Comparison of ENCODE assay signal across 1 cellular context in the genomic region with DNA sequence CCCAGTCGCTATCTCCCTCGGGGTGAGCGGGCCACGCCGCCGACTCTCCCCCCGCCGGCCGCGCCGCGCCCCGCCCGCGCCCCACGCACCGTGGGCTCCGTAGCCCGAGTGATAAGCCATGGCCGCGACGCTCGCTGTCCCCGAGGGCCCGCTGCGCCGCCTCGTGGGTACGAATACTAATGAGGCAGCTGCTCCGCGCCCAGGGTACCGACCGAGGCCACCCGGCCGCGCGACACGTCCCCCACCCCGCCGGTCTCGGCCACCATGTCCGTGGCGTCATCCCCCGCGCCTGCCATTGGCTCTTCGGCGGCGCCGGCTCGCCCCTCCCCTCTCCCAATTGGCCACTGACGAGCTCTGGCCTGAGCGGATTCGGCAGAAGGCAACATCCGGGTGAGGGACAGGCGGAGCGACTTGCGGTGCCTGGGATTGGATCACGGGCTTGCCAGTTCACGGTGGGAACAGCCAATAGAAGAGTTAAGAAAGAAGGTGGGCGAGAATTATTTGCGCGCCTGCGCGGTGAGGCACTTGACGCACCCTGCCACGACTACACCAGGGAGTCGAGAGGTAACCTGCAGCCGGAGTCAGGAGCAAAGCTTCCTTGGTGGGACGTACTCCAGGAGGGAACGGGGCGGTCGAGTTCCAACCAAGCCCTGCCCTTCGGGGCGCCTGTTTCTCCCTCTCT.
A peak's percentile ranks its signal among the peaks of the same experiment; 100 is the strongest.
TF ChIP-seq lines count a peak whose summit lies in the region.

A gene with protein sequence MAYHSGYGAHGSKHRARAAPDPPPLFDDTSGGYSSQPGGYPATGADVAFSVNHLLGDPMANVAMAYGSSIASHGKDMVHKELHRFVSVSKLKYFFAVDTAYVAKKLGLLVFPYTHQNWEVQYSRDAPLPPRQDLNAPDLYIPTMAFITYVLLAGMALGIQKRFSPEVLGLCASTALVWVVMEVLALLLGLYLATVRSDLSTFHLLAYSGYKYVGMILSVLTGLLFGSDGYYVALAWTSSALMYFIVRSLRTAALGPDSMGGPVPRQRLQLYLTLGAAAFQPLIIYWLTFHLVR (minus strand): TSS at position 278 of the 682 bp plus-strand sequence. CDS start 158 bp downstream, at position 120.

TF ChIP-seq in HepG2, 621 proteins besides CTCF, POLR2A, EP300 and RAD21 (continued from another document and continues in another):
- TF ChIP-seq, protein P1, sequence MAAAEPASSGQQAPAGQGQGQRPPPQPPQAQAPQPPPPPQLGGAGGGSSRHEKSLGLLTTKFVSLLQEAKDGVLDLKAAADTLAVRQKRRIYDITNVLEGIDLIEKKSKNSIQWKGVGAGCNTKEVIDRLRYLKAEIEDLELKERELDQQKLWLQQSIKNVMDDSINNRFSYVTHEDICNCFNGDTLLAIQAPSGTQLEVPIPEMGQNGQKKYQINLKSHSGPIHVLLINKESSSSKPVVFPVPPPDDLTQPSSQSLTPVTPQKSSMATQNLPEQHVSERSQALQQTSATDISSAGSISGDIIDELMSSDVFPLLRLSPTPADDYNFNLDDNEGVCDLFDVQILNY (CRISPR knock-in tag; conservative IDR thresholded peaks at IDR 0.05) = no peak
- TF ChIP-seq, protein P2, sequence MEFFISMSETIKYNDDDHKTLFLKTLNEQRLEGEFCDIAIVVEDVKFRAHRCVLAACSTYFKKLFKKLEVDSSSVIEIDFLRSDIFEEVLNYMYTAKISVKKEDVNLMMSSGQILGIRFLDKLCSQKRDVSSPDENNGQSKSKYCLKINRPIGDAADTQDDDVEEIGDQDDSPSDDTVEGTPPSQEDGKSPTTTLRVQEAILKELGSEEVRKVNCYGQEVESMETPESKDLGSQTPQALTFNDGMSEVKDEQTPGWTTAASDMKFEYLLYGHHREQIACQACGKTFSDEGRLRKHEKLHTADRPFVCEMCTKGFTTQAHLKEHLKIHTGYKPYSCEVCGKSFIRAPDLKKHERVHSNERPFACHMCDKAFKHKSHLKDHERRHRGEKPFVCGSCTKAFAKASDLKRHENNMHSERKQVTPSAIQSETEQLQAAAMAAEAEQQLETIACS (CRISPR knock-in tag; IDR thresholded peaks at IDR 0.05) = no peak
- TF ChIP-seq ZNF570 (CRISPR knock-in tag; IDR thresholded peaks at IDR 0.05; ENCODE audit: borderline replicate concordance) (no peak), ZNF781 (CRISPR knock-in tag; IDR thresholded peaks at IDR 0.05; ENCODE audit: borderline replicate concordance, not compliant biosample characterization) (no peak), DPF2 (CRISPR knock-in tag; IDR thresholded peaks at IDR 0.05; ENCODE audit: borderline replicate concordance, low read depth) (no peak), ELF4 (CRISPR knock-in tag; IDR thresholded peaks at IDR 0.05; ENCODE audit: borderline replicate concordance) (no peak), MXD4 (CRISPR knock-in tag; IDR thresholded peaks at IDR 0.05) (peak; percentile 67), SNAPC2 (CRISPR knock-in tag; IDR thresholded peaks at IDR 0.05) (peak; percentile 80; the same call in 1 of the 2 replicates), ZNF10 (CRISPR knock-in tag; IDR thresholded peaks at IDR 0.05; ENCODE audit: borderline replicate concordance, low read depth) (no peak), PCBP2 (optimal IDR thresholded peaks at IDR 0.05; ENCODE audit: low read depth, low read length, poor library complexity, severe bottlenecking) (no peak), TCF12 (IDR thresholded peaks at IDR 0.05) (no peak), TCF12 (CRISPR knock-in tag; IDR thresholded peaks at IDR 0.05) (no peak), NFIC (IDR thresholded peaks at IDR 0.05; ENCODE audit: low read length) (no peak), MEF2D (CRISPR knock-in tag; IDR thresholded peaks at IDR 0.05) (0 out of 2 replicates have a peak, but pooled peaks have one; percentile 68), ZNF143 (CRISPR knock-in tag; IDR thresholded peaks at IDR 0.05) (peak; percentile 13; the same call in 1 of the 2 replicates), GPN1 (CRISPR knock-in tag; IDR thresholded peaks at IDR 0.05; ENCODE audit: borderline replicate concordance) (no peak), NR3C1 (CRISPR knock-in tag; IDR thresholded peaks at IDR 0.05) (no peak), ZNF317 (CRISPR knock-in tag; IDR thresholded peaks at IDR 0.05) (no peak), ZMYM4 (CRISPR knock-in tag; IDR thresholded peaks at IDR 0.05) (peak; percentile 62; the same call in 1 of the 2 replicates), SNAI1 (CRISPR knock-in tag; IDR thresholded peaks at IDR 0.05; ENCODE audit: borderline replicate concordance) (no peak), FOXK1 (CRISPR knock-in tag; IDR thresholded peaks at IDR 0.05; ENCODE audit: borderline replicate concordance, low read depth) (no peak; the same call in 1 of the 2 replicates), ZIK1 (CRISPR knock-in tag; IDR thresholded peaks at IDR 0.05; ENCODE audit: borderline replicate concordance, low read depth) (0 out of 2 replicates have a peak, but pooled peaks have one; percentile 12), SIN3A (IDR thresholded peaks at IDR 0.05; ENCODE audit: borderline replicate concordance, low read depth, low read length) (peak; percentile 66; the same call in 1 of the 2 replicates), POLR2AphosphoS5 (IDR thresholded peaks at IDR 0.05; ENCODE audit: low read depth, low read length) (peak; percentile 87), FOSL1 (CRISPR knock-in tag; IDR thresholded peaks at IDR 0.05; ENCODE audit: borderline replicate concordance) (no peak), NCOR1 (IDR thresholded peaks at IDR 0.05; ENCODE audit: borderline replicate concordance, low read length) (no peak), ZNF253 (CRISPR knock-in tag; IDR thresholded peaks at IDR 0.05; ENCODE audit: borderline replicate concordance) (no peak)
- TF ChIP-seq, protein P3, sequence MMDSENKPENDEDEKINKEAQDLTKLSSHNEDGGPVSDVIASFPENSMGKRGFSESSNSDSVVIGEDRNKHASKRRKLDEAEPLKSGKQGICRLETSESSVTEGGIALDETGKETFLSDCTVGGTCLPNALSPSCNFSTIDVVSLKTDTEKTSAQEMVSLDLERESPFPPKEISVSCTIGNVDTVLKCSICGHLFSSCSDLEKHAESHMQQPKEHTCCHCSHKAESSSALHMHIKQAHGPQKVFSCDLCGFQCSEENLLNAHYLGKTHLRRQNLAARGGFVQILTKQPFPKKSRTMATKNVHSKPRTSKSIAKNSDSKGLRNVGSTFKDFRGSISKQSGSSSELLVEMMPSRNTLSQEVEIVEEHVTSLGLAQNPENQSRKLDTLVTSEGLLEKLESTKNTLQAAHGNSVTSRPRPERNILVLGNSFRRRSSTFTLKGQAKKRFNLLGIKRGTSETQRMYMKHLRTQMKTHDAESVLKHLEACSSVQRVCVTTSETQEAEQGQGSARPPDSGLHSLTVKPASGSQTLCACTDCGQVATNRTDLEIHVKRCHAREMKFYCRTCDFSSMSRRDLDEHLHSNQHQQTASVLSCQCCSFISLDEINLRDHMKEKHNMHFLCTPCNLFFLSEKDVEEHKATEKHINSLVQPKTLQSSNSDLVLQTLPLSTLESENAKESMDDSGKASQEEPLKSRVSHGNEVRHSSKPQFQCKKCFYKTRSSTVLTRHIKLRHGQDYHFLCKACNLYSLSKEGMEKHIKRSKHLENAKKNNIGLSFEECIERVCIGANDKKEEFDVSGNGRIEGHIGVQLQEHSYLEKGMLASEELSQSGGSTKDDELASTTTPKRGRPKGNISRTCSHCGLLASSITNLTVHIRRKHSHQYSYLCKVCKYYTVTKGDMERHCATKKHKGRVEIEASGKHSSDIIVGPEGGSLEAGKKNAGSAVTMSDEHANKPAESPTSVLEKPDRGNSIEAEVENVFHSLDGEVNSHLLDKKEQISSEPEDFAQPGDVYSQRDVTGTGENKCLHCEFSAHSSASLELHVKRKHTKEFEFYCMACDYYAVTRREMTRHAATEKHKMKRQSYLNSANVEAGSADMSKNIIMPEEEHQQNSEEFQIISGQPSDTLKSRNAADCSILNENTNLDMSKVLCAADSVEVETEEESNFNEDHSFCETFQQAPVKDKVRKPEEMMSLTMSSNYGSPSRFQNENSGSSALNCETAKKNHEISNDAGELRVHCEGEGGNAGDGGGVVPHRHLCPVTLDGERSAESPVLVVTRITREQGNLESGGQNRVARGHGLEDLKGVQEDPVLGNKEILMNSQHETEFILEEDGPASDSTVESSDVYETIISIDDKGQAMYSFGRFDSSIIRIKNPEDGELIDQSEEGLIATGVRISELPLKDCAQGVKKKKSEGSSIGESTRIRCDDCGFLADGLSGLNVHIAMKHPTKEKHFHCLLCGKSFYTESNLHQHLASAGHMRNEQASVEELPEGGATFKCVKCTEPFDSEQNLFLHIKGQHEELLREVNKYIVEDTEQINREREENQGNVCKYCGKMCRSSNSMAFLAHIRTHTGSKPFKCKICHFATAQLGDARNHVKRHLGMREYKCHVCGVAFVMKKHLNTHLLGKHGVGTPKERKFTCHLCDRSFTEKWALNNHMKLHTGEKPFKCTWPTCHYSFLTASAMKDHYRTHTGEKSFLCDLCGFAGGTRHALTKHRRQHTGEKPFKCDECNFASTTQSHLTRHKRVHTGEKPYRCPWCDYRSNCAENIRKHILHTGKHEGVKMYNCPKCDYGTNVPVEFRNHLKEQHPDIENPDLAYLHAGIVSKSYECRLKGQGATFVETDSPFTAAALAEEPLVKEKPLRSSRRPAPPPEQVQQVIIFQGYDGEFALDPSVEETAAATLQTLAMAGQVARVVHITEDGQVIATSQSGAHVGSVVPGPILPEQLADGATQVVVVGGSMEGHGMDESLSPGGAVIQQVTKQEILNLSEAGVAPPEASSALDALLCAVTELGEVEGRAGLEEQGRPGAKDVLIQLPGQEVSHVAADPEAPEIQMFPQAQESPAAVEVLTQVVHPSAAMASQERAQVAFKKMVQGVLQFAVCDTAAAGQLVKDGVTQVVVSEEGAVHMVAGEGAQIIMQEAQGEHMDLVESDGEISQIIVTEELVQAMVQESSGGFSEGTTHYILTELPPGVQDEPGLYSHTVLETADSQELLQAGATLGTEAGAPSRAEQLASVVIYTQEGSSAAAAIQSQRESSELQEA (CRISPR knock-in tag; IDR thresholded peaks at IDR 0.05; ENCODE audit: not compliant biosample characterization) = peak; percentile 26
- TF ChIP-seq, protein P4, sequence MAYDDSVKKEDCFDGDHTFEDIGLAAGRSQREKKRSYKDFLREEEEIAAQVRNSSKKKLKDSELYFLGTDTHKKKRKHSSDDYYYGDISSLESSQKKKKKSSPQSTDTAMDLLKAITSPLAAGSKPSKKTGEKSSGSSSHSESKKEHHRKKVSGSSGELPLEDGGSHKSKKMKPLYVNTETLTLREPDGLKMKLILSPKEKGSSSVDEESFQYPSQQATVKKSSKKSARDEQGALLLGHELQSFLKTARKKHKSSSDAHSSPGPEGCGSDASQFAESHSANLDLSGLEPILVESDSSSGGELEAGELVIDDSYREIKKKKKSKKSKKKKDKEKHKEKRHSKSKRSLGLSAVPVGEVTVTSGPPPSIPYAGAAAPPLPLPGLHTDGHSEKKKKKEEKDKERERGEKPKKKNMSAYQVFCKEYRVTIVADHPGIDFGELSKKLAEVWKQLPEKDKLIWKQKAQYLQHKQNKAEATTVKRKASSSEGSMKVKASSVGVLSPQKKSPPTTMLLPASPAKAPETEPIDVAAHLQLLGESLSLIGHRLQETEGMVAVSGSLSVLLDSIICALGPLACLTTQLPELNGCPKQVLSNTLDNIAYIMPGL (CRISPR knock-in tag; IDR thresholded peaks at IDR 0.05; ENCODE audit: borderline replicate concordance in 1 of 2, low read depth in 1 of 2) = 0 out of 4 replicates have a peak, but pooled peaks have one; percentile 11 to 48
- TF ChIP-seq, protein P5, sequence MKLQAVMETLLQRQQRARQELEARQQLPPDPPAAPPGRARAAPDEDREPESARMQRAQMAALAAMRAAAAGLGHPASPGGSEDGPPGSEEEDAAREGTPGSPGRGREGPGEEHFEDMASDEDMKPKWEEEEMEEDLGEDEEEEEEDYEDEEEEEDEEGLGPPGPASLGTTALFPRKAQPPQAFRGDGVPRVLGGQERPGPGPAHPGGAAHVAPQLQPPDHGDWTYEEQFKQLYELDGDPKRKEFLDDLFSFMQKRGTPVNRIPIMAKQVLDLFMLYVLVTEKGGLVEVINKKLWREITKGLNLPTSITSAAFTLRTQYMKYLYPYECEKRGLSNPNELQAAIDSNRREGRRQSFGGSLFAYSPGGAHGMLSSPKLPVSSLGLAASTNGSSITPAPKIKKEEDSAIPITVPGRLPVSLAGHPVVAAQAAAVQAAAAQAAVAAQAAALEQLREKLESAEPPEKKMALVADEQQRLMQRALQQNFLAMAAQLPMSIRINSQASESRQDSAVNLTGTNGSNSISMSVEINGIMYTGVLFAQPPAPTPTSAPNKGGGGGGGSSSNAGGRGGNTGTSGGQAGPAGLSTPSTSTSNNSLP (IDR thresholded peaks at IDR 0.05; ENCODE audit: low read depth, low read length) = no peak
- TF ChIP-seq, protein P6, sequence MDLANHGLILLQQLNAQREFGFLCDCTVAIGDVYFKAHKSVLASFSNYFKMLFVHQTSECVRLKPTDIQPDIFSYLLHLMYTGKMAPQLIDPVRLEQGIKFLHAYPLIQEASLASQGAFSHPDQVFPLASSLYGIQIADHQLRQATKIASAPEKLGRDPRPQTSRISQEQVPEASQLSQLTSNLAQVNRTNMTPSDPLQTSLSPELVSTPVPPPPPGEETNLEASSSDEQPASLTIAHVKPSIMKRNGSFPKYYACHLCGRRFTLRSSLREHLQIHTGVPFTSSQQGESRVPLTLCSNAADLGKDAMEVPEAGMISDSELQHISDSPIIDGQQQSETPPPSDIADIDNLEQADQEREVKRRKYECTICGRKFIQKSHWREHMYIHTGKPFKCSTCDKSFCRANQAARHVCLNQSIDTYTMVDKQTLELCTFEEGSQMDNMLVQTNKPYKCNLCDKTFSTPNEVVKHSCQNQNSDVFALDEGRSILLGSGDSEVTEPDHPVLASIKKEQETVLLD (CRISPR knock-in tag; IDR thresholded peaks at IDR 0.05; ENCODE audit: low read depth) = peak; percentile 64
- TF ChIP-seq, protein P7, sequence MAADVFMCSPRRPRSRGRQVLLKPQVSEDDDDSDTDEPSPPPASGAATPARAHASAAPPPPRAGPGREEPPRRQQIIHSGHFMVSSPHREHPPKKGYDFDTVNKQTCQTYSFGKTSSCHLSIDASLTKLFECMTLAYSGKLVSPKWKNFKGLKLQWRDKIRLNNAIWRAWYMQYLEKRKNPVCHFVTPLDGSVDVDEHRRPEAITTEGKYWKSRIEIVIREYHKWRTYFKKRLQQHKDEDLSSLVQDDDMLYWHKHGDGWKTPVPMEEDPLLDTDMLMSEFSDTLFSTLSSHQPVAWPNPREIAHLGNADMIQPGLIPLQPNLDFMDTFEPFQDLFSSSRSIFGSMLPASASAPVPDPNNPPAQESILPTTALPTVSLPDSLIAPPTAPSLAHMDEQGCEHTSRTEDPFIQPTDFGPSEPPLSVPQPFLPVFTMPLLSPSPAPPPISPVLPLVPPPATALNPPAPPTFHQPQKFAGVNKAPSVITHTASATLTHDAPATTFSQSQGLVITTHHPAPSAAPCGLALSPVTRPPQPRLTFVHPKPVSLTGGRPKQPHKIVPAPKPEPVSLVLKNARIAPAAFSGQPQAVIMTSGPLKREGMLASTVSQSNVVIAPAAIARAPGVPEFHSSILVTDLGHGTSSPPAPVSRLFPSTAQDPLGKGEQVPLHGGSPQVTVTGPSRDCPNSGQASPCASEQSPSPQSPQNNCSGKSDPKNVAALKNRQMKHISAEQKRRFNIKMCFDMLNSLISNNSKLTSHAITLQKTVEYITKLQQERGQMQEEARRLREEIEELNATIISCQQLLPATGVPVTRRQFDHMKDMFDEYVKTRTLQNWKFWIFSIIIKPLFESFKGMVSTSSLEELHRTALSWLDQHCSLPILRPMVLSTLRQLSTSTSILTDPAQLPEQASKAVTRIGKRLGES (CRISPR knock-in tag; IDR thresholded peaks at IDR 0.05; ENCODE audit: borderline replicate concordance) = no peak
